20 cellular contexts compared by ENCODE assay signal in genomic region chr10:86256690-86257315, GRCh38.
"Had no signal": no experiment of that assay in that cellular context is flagged by ENCODE, and none has a peak within 500 bp of the region (broad histone marks: within the 10 kb centered on the region; RNA-seq: fewer than 3 reads in every experiment).

No MANE protein-coding gene starts in this region.

- H3K4me1 ChIP-seq: colonic mucosa, psoas muscle had no signal

- H3K9me3 ChIP-seq: colonic mucosa, ovary, psoas muscle had no signal

- ATAC-seq: activated naive CD8-positive, alpha-beta T cell treated with anti-CD3 and anti-CD28 coated beads, Interleukin-2, amount 50 U/mL, for 24 hours; psoas muscle; right cardiac atrium; stimulated activated naive CD8-positive, alpha-beta T cell treated with anti-CD3 and anti-CD28 coated beads, Interleukin-15, Interleukin-2, amounts not matched to agents 100 U/mL and 50 U/mL, for 24 hours had no signal

- H3K27ac ChIP-seq: colonic mucosa, neural progenitor cell, ovary, psoas muscle, skin epidermis, tibial nerve, WERI-Rb-1 had no signal

- H3K4me3 ChIP-seq: colonic mucosa, lung, neural progenitor cell, ovary, psoas muscle, skin epidermis, tibial nerve had no signal

- H3K27me3 ChIP-seq: colonic mucosa, ovary, tibial nerve had no signal

- H3K36me3 ChIP-seq: colonic mucosa, neural progenitor cell, ovary, tibial nerve, WERI-Rb-1 had no signal

- DNase-seq: activated CD4-positive, alpha-beta T cell treated with anti-CD3 and anti-CD28 coated beads, Interleukin-2, amount 50 U/mL, for 4 hours; activated effector memory CD4-positive, alpha-beta T cell treated with Interleukin-2 at 50 U/mL for 16 hours; activated naive CD4-positive, alpha-beta T cell treated with anti-CD3 and anti-CD28 coated beads, Interleukin-2, amount 10 ng/mL, durations not matched to agents 7 days and 5 days; activated naive CD8-positive, alpha-beta T cell treated with anti-CD3 and anti-CD28 coated beads, Interleukin-2, amount 50 U/mL, for 24 hours; activated T-cell treated with anti-CD3 and anti-CD28 coated beads, Interleukin-2, amount 50 U/mL, for 48 hours; anterior cingulate cortex; central memory CD4-positive, alpha-beta T cell; colonic mucosa; hypothalamus; ovary; psoas muscle; right cardiac atrium; stimulated activated naive CD8-positive, alpha-beta T cell treated with anti-CD3 and anti-CD28 coated beads, Interleukin-15, Interleukin-2, amounts not matched to agents 100 U/mL and 50 U/mL, for 24 hours; SW 1271; T-helper 2 cell had no signal
